Comparison of ENCODE assay signal across 1 cellular context in genomic region chrX:49073641-49074575, GRCh38.
TF ChIP-seq lines count a peak whose summit lies in the region.

Gene PRAF2 (minus strand): TSS chrX:49074002. CDS start chrX:49073987, 15 bp downstream.

TF ChIP-seq in IMR-90, 13 proteins besides CTCF, POLR2A, EP300 and RAD21 (continued from another document):
- TF ChIP-seq SMC3 (IDR thresholded peaks at IDR 0.05; ENCODE audit: low read depth, low read length) (no peak), BHLHE40 (IDR thresholded peaks at IDR 0.05; ENCODE audit: low read depth, low read length) (peak; percentile 81), FOS (IDR thresholded peaks at IDR 0.05; ENCODE audit: low read depth, low read length) (no peak)
